Comparison of ENCODE assay signal across 20 cellular contexts in genomic region chrX:42399632-42400024, GRCh38.
DNase-seq lines count a peak whose midpoint lies in the region; ATAC-seq lines count a peak whose summit lies in the region.
"Had no signal": no experiment of that assay in that cellular context is flagged by ENCODE, and none has a peak within 500 bp of the region (broad histone marks: within the 10 kb centered on the region; RNA-seq: fewer than 3 reads in every experiment).

No MANE protein-coding gene starts in this region.

- no peaks in the 10 kb centered on the region for H3K36me3 Mint-ChIP-seq in activated CD4-positive, alpha-beta T cell treated with anti-CD3 and anti-CD28 coated beads for 36 hours (ENCODE audit: low read depth)
- H3K36me3 Mint-ChIP-seq in activated naive CD8-positive, alpha-beta T cell: peaks cover 2% of the 10 kb centered on the region
- H3K36me3 Mint-ChIP-seq in natural killer cell treated with Interleukin-12 subunit alpha and Interleukin-12 subunit beta and Interleukin-15 and Interleukin-18, amount 100 ng/mL, for 72 hours: peaks cover 8% of the 10 kb centered on the region

- H3K27ac ChIP-seq in KOPT-K1 (ENCODE audit: low read depth, low read length, poor library complexity, severe bottlenecking): peak overlapping the region; percentile 78
- H3K27ac ChIP-seq: cardiac muscle cell, dorsolateral prefrontal cortex, foreskin keratinocyte, neutrophil had no signal

- H3K9me3 ChIP-seq in KOPT-K1 (ENCODE audit: insufficient read depth, low read length, poor library complexity, severe bottlenecking): no peaks in the 10 kb centered on the region
- H3K9me3 ChIP-seq: neutrophil had no signal

- H3K36me3 ChIP-seq in KOPT-K1 (ENCODE audit: insufficient read depth, low read length): no peaks in the 10 kb centered on the region
- H3K36me3 ChIP-seq: cardiac muscle cell, neutrophil had no signal

- POLR2A ChIA-PET in activated CD4-positive, alpha-beta T cell treated with anti-CD3 and anti-CD28 coated beads for 36 hours (lab: Charles Lee): no interaction called here

- H3K27ac Mint-ChIP-seq in activated CD4-positive, alpha-beta T cell treated with anti-CD3 and anti-CD28 coated beads for 36 hours: peak overlapping the region; percentile 25
- H3K27ac Mint-ChIP-seq in activated naive CD8-positive, alpha-beta T cell: no peak overlapping the region
- H3K27ac Mint-ChIP-seq in natural killer cell treated with Interleukin-12 subunit alpha and Interleukin-12 subunit beta and Interleukin-15 and Interleukin-18, amount 100 ng/mL, for 72 hours: peak overlapping the region; percentile 79 to 80
- H3K27ac Mint-ChIP-seq: activated T-helper 2 cell treated with anti-CD3 and anti-CD28 coated beads, Interferon-gamma antibody, Interleukin-2, Interleukin-4, amounts not matched to agents 10 μg/mL and 5 μg/mL and 100 μg/mL, durations not matched to agents 14 hours and 24 hours and 36 hours; B cell had no signal

- no peaks in the 10 kb centered on the region for H3K27me3 Mint-ChIP-seq in activated CD4-positive, alpha-beta T cell treated with anti-CD3 and anti-CD28 coated beads for 36 hours
- no peaks in the 10 kb centered on the region for H3K27me3 Mint-ChIP-seq in activated naive CD8-positive, alpha-beta T cell
- peaks cover 0 to 8% of the 10 kb centered on the region in 2 donors for H3K27me3 Mint-ChIP-seq in natural killer cell treated with Interleukin-12 subunit alpha and Interleukin-12 subunit beta and Interleukin-15 and Interleukin-18, amount 100 ng/mL, for 72 hours
- H3K27me3 Mint-ChIP-seq: B cell had no signal

- no peak overlapping the region for H3K4me3 Mint-ChIP-seq in activated CD4-positive, alpha-beta T cell treated with anti-CD3 and anti-CD28 coated beads for 36 hours
- peak overlapping the region; percentile 4 for H3K4me3 Mint-ChIP-seq in activated naive CD8-positive, alpha-beta T cell
- H3K4me3 Mint-ChIP-seq in natural killer cell treated with Interleukin-12 subunit alpha and Interleukin-12 subunit beta and Interleukin-15 and Interleukin-18, amount 100 ng/mL, for 72 hours: peak overlapping the region; percentile 80
- H3K4me3 Mint-ChIP-seq: B cell had no signal

- no peak for ATAC-seq in activated CD4-positive, alpha-beta T cell treated with anti-CD3 and anti-CD28 coated beads for 36 hours
- peak; percentile 64 to 67 for ATAC-seq in natural killer cell treated with Interleukin-12 subunit alpha and Interleukin-12 subunit beta and Interleukin-15 and Interleukin-18, amount 100 ng/mL, for 72 hours
- ATAC-seq: foreskin keratinocyte, PC-3 had no signal

- CTCF ChIA-PET in activated CD4-positive, alpha-beta T cell treated with anti-CD3 and anti-CD28 coated beads for 36 hours (lab: Charles Lee): interaction anchor here (0.6 kb wide), 1 partner anchor 173 kb away, joined by 3 read pairs; no protein-coding TSS in a partner anchor

- no peaks in the 10 kb centered on the region for H3K9me3 Mint-ChIP-seq in activated CD4-positive, alpha-beta T cell treated with anti-CD3 and anti-CD28 coated beads for 36 hours (ENCODE audit: low read depth)
- no peaks in the 10 kb centered on the region for H3K9me3 Mint-ChIP-seq in activated naive CD8-positive, alpha-beta T cell (ENCODE audit: low read depth)
- H3K9me3 Mint-ChIP-seq in natural killer cell treated with Interleukin-12 subunit alpha and Interleukin-12 subunit beta and Interleukin-15 and Interleukin-18, amount 100 ng/mL, for 72 hours: no peaks in the 10 kb centered on the region
- H3K9me3 Mint-ChIP-seq: activated T-helper 2 cell treated with anti-CD3 and anti-CD28 coated beads, Interferon-gamma antibody, Interleukin-2, Interleukin-4, amounts not matched to agents 10 μg/mL and 5 μg/mL and 100 μg/mL, durations not matched to agents 14 hours and 24 hours and 36 hours had no signal

- no peak for DNase-seq in activated CD4-positive, alpha-beta T cell treated with anti-CD3 and anti-CD28 coated beads for 36 hours
- DNase-seq in activated CD4-positive, alpha-beta T cell treated with anti-CD3 and anti-CD28 coated beads, Interleukin-2, amount 50 U/mL, for 1 hour: no peak
- DNase-seq in natural killer cell treated with Interleukin-12 subunit alpha and Interleukin-12 subunit beta and Interleukin-15 and Interleukin-18, amount 100 ng/mL, for 72 hours (ENCODE audit: low spot score): no peak
- DNase-seq in DMS79 treated with DMSO at 0.1 percent for 48 hours (lab: John Stamatoyannopoulos, UW) (no peak), NCI-H1694 treated with DMSO at 0.1 percent for 48 hours (lab: John Stamatoyannopoulos, UW) (no peak), NCI-H1105 treated with DMSO at 0.1 percent for 48 hours (lab: John Stamatoyannopoulos, UW) (no peak)
- DNase-seq: 8988T; amygdala; Calu3; dorsolateral prefrontal cortex; foreskin keratinocyte; PC-3; SHP77 treated with DMSO at 0.1 percent for 48 hours; stimulated activated CD4-positive, alpha-beta T cell treated with anti-CD3 and anti-CD28 coated beads, Interleukin-4, amount 100 ng/mL, for 24 hours had no signal

- intact Hi-C loops in activated CD4-positive, alpha-beta T cell treated with anti-CD3 and anti-CD28 coated beads for 36 hours (cut with DNase I, micrococcal nuclease): no loop called here

- peaks cover 12% of the 10 kb centered on the region for H3K4me1 Mint-ChIP-seq in activated CD4-positive, alpha-beta T cell treated with anti-CD3 and anti-CD28 coated beads for 36 hours
- peaks cover 21% of the 10 kb centered on the region for H3K4me1 Mint-ChIP-seq in activated naive CD8-positive, alpha-beta T cell (ENCODE audit: low read depth)
- H3K4me1 Mint-ChIP-seq in natural killer cell treated with Interleukin-12 subunit alpha and Interleukin-12 subunit beta and Interleukin-15 and Interleukin-18, amount 100 ng/mL, for 72 hours (ENCODE audit: low read depth in 2 of 2): peaks cover 22 to 37% of the 10 kb centered on the region in 2 donors
